Comparison of ENCODE assay signal across 16 cellular contexts in the genomic region with DNA sequence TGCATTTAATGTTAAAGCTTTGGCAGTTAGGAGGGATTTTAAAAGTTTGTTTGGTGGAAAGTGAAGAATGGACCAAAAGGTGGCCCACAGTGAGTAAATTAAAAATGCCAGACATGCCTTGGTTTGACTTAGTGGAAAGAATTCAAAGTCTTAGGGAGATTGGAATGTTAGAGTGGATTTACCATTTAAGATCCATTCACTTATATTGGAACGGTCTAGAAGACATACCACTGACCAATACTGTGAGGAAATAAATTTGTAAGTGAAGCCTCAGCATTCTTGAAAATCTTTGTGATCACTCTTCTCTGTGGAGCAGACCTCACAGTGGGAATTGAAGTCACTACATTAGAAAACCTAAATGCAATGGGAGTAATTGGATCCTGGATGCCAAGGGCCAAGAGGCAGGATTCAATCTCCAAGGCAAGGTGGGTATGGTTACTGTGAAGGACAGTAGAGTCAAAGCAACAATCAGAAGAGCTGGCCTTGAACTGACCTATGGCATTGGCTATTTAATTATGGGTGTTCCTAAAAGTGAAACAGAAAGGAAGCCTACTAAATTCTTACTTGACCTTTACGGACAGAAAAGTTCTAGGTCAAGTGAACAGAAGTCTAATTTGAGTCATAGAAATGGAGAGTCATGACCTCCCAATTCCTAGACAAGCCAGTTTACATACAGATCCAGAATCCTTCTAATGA. TPM values are rescaled to one million over a fixed set of nuclear protein-coding genes. Genes with fewer than 3 reads are reported as not detected.
DNase-seq lines count a peak whose midpoint lies in the region; ATAC-seq and TF ChIP-seq lines count a peak whose summit lies in the region.
"Had no signal": no experiment of that assay in that cellular context is flagged by ENCODE, and none has a peak within 500 bp of the region (broad histone marks: within the 10 kb centered on the region; RNA-seq: fewer than 3 reads in every experiment).

No MANE protein-coding gene starts in this region.

- no peaks in the 10 kb centered on the region for H3K27me3 ChIP-seq in suprapubic skin
- H3K27me3 ChIP-seq: adrenal gland, neutrophil, testis had no signal

- H3K27ac ChIP-seq in suprapubic skin (no peak overlapping the region), substantia nigra (ENCODE audit: low read depth, low read length, poor library complexity, severe bottlenecking) (no peak overlapping the region)
- H3K27ac ChIP-seq: adrenal gland, neutrophil, testis had no signal

- no peak for TF ChIP-seq POLR2A in suprapubic skin (IDR thresholded peaks at IDR 0.05)

- ATAC-seq in GM19023 (IDR thresholded peaks at IDR 0.05; ENCODE audit: unreplicated experiment): peak; percentile 86
- ATAC-seq in HG02588 (IDR thresholded peaks at IDR 0.05; ENCODE audit: unreplicated experiment): peak; percentile 81
- ATAC-seq in HG03354 (IDR thresholded peaks at IDR 0.05; ENCODE audit: poor library complexity, severe bottlenecking, unreplicated experiment): peak; percentile 76
- ATAC-seq: activated CD4-positive, CD25-positive, alpha-beta regulatory T cell treated with anti-CD3 and anti-CD28 coated beads, Interleukin-2, amount 50 U/mL, for 24 hours; T-cell had no signal

- H3K4me3 ChIP-seq in suprapubic skin: no peak overlapping the region
- H3K4me3 ChIP-seq: adrenal gland, smooth muscle cell, testis had no signal

- TF ChIP-seq CTCF in suprapubic skin (IDR thresholded peaks at IDR 0.05): no peak

- H3K36me3 ChIP-seq in suprapubic skin: no peaks in the 10 kb centered on the region
- H3K36me3 ChIP-seq: adrenal gland, neutrophil had no signal

- H3K4me1 ChIP-seq in suprapubic skin: no peaks in the 10 kb centered on the region
- H3K4me1 ChIP-seq: adrenal gland, testis had no signal

- 89% methylated on average over 2 of the region's 2 CpGs for WGBS in suprapubic skin

- no peak for TF ChIP-seq EP300 in suprapubic skin (IDR thresholded peaks at IDR 0.05)

- no peaks in the 10 kb centered on the region for H3K9me3 ChIP-seq in suprapubic skin
- H3K9me3 ChIP-seq: adrenal gland, neutrophil, testis had no signal

- DNase-seq in renal cortical epithelial cell (ENCODE audit: low read depth): peak; percentile 6
- no peak for DNase-seq in suprapubic skin (ENCODE audit: low spot score in 2 of 2)
- DNase-seq in substantia nigra (lab: John Stamatoyannopoulos, UW): no peak
- DNase-seq in Ammon's horn (ENCODE audit: low spot score): no peak
- no peak for DNase-seq in stimulated activated CD4-positive, alpha-beta T cell treated with anti-CD3 and anti-CD28 coated beads, Interleukin-4, amount 100 ng/mL, for 24 hours
- DNase-seq: activated T-cell treated with anti-CD3 and anti-CD28 coated beads for 4 hours, adrenal gland, HFFc6, T-cell, testis had no signal

RNA-seq across cellular contexts. Expression of a gene that starts 40.2 kb away (rescaled TPM):
- 24.8 and 33.6 TPM in 2 replicates for total RNA-seq in renal cortical epithelial cell
- 10 to 100 TPM; 11.1 to 18.3 (median 15.1) TPM for total RNA-seq in suprapubic skin
